Comparison of ENCODE assay signal across 8 cellular contexts in genomic region chr18:2654828-2655152, GRCh38. TPM values are rescaled to one million over a fixed set of nuclear protein-coding genes. Genes with fewer than 3 reads are reported as not detected.
A peak's percentile ranks its signal among the peaks of the same experiment; 100 is the strongest.
DNase-seq lines count a peak whose midpoint lies in the region; ATAC-seq and TF ChIP-seq lines count a peak whose summit lies in the region.

No MANE protein-coding gene starts in this region.

- H3K27me3 Mint-ChIP-seq in T-helper 17 cell (no peaks in the 10 kb centered on the region), osteocyte (ENCODE audit: unreplicated experiment) (peaks cover 2% of the 10 kb centered on the region)

- in situ Hi-C loops in GM23248 (cut with MboI): no loop called here

- no peaks in the 10 kb centered on the region for H3K9me2 ChIP-seq in GM23248 (ENCODE audit: insufficient read depth)

- peak overlapping the region; percentile 80 for H3K4me3 ChIP-seq in GM23248
- peak overlapping the region; percentile 80 to 86 (median 84) for H3K4me3 ChIP-seq in fibroblast of lung (replicated peaks in 1 of 4; ENCODE audit: control extremely low read depth in 1 of 4, insufficient read depth in 1 of 4, low read depth in 3 of 4, low read length in 4 of 4)

- peak; percentile 54 for ATAC-seq in T-helper 17 cell

- H3K79me2 ChIP-seq in GM23248 (ENCODE audit: insufficient read depth) (peaks cover 40% of the 10 kb centered on the region), fibroblast of lung (ENCODE audit: control insufficient read depth, insufficient read depth, low read length) (peaks cover 38% of the 10 kb centered on the region)

- no peak for TF ChIP-seq CTCF in fibroblast of lung (conservative IDR thresholded peaks at IDR 0.05 in 1 of 2, IDR thresholded peaks at IDR 0.05 in 1 of 2; ENCODE audit: low read depth in 1 of 2, low read length in 2 of 2)
- TF ChIP-seq CTCF in osteocyte (IDR thresholded peaks at IDR 0.05): no peak

- 1 to 3% methylated on average over 23 of the region's 23 CpGs for WGBS in GM23248 (ENCODE audit: low coverage in 1 of 2, low lambda C conversion rate in 2 of 2, missing lambda C conversion rate in 2 of 2), 2 experiments

- H3K4me1 Mint-ChIP-seq in T-helper 17 cell: peaks cover 24% of the 10 kb centered on the region
- peaks cover 29% of the 10 kb centered on the region for H3K4me1 Mint-ChIP-seq in osteocyte (ENCODE audit: unreplicated experiment)

- H3K27me3 ChIP-seq in GM23248 (replicated peaks; ENCODE audit: insufficient read depth): no peaks in the 10 kb centered on the region
- H3K27me3 ChIP-seq in fibroblast of lung (ENCODE audit: control insufficient read depth, insufficient read depth, low read length): no peaks in the 10 kb centered on the region

- H3F3A ChIP-seq in GM23248 (ENCODE audit: insufficient read depth): peaks cover 15% of the 10 kb centered on the region

- H3K36me3 ChIP-seq in GM23248 (ENCODE audit: low read depth) (no peaks in the 10 kb centered on the region), fibroblast of lung (ENCODE audit: control insufficient read depth, insufficient read depth, low read length) (no peaks in the 10 kb centered on the region)

- peaks cover 23% of the 10 kb centered on the region for H3K4me1 ChIP-seq in GM23248 (ENCODE audit: insufficient read depth)
- H3K4me1 ChIP-seq in fibroblast of lung (ENCODE audit: control insufficient read depth, extremely low read depth, insufficient read depth, low read length): peaks cover 4% of the 10 kb centered on the region

- DNase-seq in D341Med (ENCODE audit: low spot score) (peak; percentile 84), GM23248 (no peak), T-helper 17 cell (peak; percentile 72 to 81 (median 80)), fibroblast of lung (ENCODE audit: low read depth in 2 of 2) (peak in 1 of 2 donors; percentile 33), osteocyte (ENCODE audit: extremely low spot score, unreplicated experiment) (no peak), NOMO-1 treated with dmso at 0.1 percent for 144 hours (lab: John Stamatoyannopoulos, UW; ENCODE audit: unreplicated experiment) (no peak), NCI-H524 treated with DMSO at 0.1 percent for 48 hours (lab: John Stamatoyannopoulos, UW) (no peak), NCI-H69 (lab: John Stamatoyannopoulos, UW) (no peak)

- H2AFZ ChIP-seq in GM23248: peak overlapping the region; percentile 84
- peak overlapping the region; percentile 84 for H2AFZ ChIP-seq in fibroblast of lung (ENCODE audit: low read length)

- peaks cover 4% of the 10 kb centered on the region; the same call in 1 of the 2 replicates for H4K20me1 ChIP-seq in GM23248 (ENCODE audit: insufficient read depth)
- H4K20me1 ChIP-seq in fibroblast of lung (ENCODE audit: control insufficient read depth, extremely low read depth, insufficient read depth, low read length): no peaks in the 10 kb centered on the region

- peak overlapping the region; percentile 93 for H3K9ac ChIP-seq in GM23248
- peak overlapping the region; percentile 94 for H3K9ac ChIP-seq in fibroblast of lung (ENCODE audit: insufficient read depth, low read length)

- H3K36me3 Mint-ChIP-seq in T-helper 17 cell (ENCODE audit: low read depth): peaks cover 4% of the 10 kb centered on the region
- H3K36me3 Mint-ChIP-seq in osteocyte (ENCODE audit: unreplicated experiment): no peaks in the 10 kb centered on the region

- H3K27ac Mint-ChIP-seq in T-helper 17 cell: peak overlapping the region; percentile 98
- peak overlapping the region; percentile 92 for H3K27ac Mint-ChIP-seq in osteocyte (ENCODE audit: unreplicated experiment)

- H3K9me3 ChIP-seq in GM23248 (ENCODE audit: low read depth) (no peaks in the 10 kb centered on the region), T-helper 17 cell (ENCODE audit: control insufficient read depth, low read length, poor library complexity, severe bottlenecking) (no peaks in the 10 kb centered on the region), fibroblast of lung (ENCODE audit: control insufficient read depth, insufficient read depth, low read depth, low read length) (no peaks in the 10 kb centered on the region)

- no peaks in the 10 kb centered on the region for H3K9me3 Mint-ChIP-seq in osteocyte (ENCODE audit: unreplicated experiment)

- peak overlapping the region; percentile 90 for H3K4me2 ChIP-seq in GM23248 (ENCODE audit: unreplicated experiment)
- H3K4me2 ChIP-seq in fibroblast of lung (ENCODE audit: extremely low read depth, insufficient read depth, low read length): peak overlapping the region; percentile 28

- H3K27ac ChIP-seq in GM23248 (peak overlapping the region; percentile 82), fibroblast of lung (ENCODE audit: insufficient read depth, low read length) (peak overlapping the region; percentile 93)

- H3K4me3 Mint-ChIP-seq in T-helper 17 cell: peak overlapping the region; percentile 96
- peak overlapping the region; percentile 88 for H3K4me3 Mint-ChIP-seq in osteocyte (ENCODE audit: unreplicated experiment)

RNA-seq across cellular contexts. Expression of gene SMCHD1, which starts 0.7 kb away (rescaled TPM):
- total RNA-seq in GM23248 (2014; rRNA removed; shearing (Covaris generic)): 34.0 and 38.8 TPM in 2 replicates
- polyA plus RNA-seq in GM23248 (2016; fragmentation: Nextera tagmentation; extraction: Ambion mirVana) (4.4 and 6.4 TPM in 2 replicates), fibroblast of lung (19.6 and 30.3 TPM in 2 replicates)
- total RNA-seq in T-helper 17 cell (100 to 1,000 TPM; 288 to 316 TPM), fibroblast of lung (96.1 and 96.6 TPM in 2 replicates), osteocyte (55.8 and 58.1 TPM in 2 replicates)
- polyA plus RNA-seq in fibroblast of lung (2012): 16.0 and 22.5 TPM in 2 replicates
- polyA minus RNA-seq in fibroblast of lung (ENCODE audit: low replicate concordance): 7.1 and 12.6 TPM in 2 replicates

Comparison
In these comparisons a context has a peak if more than half of its experiments do, and no peak if none do; other contexts are left out.
1. DNase-seq: peak in D341Med (single experiment) and T-helper 17 cell (3 of 3); none in GM23248 (single experiment), osteocyte (single experiment), NOMO-1 treated with dmso at 0.1 percent for 144 hours (single experiment), NCI-H524 treated with DMSO at 0.1 percent for 48 hours (single experiment) and NCI-H69 (single experiment).